ENCODE assay signal across 9 cellular contexts in genomic region chr15:74179101-74179841, GRCh38. TPM values are rescaled to one million over a fixed set of nuclear protein-coding genes. Genes with fewer than 3 reads are reported as not detected.
A peak's percentile ranks its signal among the peaks of the same experiment; 100 is the strongest.
DNase-seq lines count a peak whose midpoint lies in the region; ATAC-seq, FAIRE-seq and TF ChIP-seq lines count a peak whose summit lies in the region.
"Had no signal": no experiment of that assay in that cellular context is flagged by ENCODE, and none has a peak within 500 bp of the region (broad histone marks: within the 10 kb centered on the region; RNA-seq: fewer than 3 reads in every experiment).

No MANE protein-coding gene starts in this region.

- no peak for TF ChIP-seq RAD21 in A549 (conservative IDR thresholded peaks at IDR 0.05 in 1 of 2, IDR thresholded peaks at IDR 0.05 in 1 of 2)

- DNase-seq in A549 (ENCODE audit: low read depth in 1 of 2, low spot score in 1 of 2) (peak in 1 of 2 experiments; percentile 76), PC-3 (peak; percentile 91), epithelial cell of proximal tubule (ENCODE audit: low read depth) (peak; percentile 39), COR-L47 (lab: John Stamatoyannopoulos, UW) (no peak), NOMO-1 (lab: John Stamatoyannopoulos, UW; ENCODE audit: unreplicated experiment in 2 of 2) (no peak), NCI-H1436 (lab: John Stamatoyannopoulos, UW) (no peak)

- intact Hi-C loops in PC-3 (cut with micrococcal nuclease) = no loop called here

- no peaks in the 10 kb centered on the region for H3K27me3 ChIP-seq in PC-3 (ENCODE audit: low read length)
- H3K27me3 ChIP-seq: BLaER1 treated with 17β-estradiol and CSF1 and Interleukin-3, amounts not matched to agents 10 nM and 100 nM had no signal

- H3K4me3 Mint-ChIP-seq in nephron = peak overlapping the region; percentile 4 to 42 (median 34)

- no peaks in the 10 kb centered on the region for H3K36me3 ChIP-seq in PC-3 (ENCODE audit: low read depth, low read length)
- H3K36me3 ChIP-seq: BLaER1 treated with 17β-estradiol and CSF1 and Interleukin-3, amounts not matched to agents 10 nM and 100 nM had no signal

- peaks cover 64% of the 10 kb centered on the region for H3K4me1 Mint-ChIP-seq in nephron

- CTCF ChIA-PET in A549 (lab: Yijun Ruan, JAX) = interaction anchor here (1.2 to 5.6 kb wide), 4 partner anchors 12 to 128 kb away, joined by 3 to 26 read pairs (median 8); no protein-coding TSS in a partner anchor
- CTCF ChIA-PET in PC-3 (lab: Charles Lee) = interaction anchor here (0.6 to 1.2 kb wide), 3 partner anchors 50 to 128 kb away, joined by 4 read pairs; no protein-coding TSS in a partner anchor

- POLR2A ChIA-PET in A549 (lab: Yijun Ruan, JAX) (interaction anchor here (1.0 to 4.7 kb wide), 6 partner anchors 9 to 44 kb away, joined by 3 to 19 read pairs (median 5); partner anchors contain the start of gene STRA6), PC-3 (lab: Charles Lee; ENCODE audit: unreplicated experiment) (no interaction called here)

- peaks cover 21% of the 10 kb centered on the region for H3K36me3 Mint-ChIP-seq in nephron (ENCODE audit: low read depth)

- peak overlapping the region; percentile 82 to 98 (median 96) for H3K27ac Mint-ChIP-seq in nephron

- FAIRE-seq in A549 (lab: Jason Lieb, UNC) = no peak

- no peaks in the 10 kb centered on the region for H3K9me2 ChIP-seq in PC-3 (replicated peaks; ENCODE audit: low read length)

- H3K4me2 ChIP-seq in A549 (peak overlapping the region; percentile 66), PC-3 (ENCODE audit: low read length) (peak overlapping the region; percentile 68)

- ATAC-seq in A549 = peak; percentile 63 to 84
- ATAC-seq in PC-3 = peak; percentile 95
- no peak for ATAC-seq in HG03460 (IDR thresholded peaks at IDR 0.05; ENCODE audit: unreplicated experiment)

- peaks cover 5% of the 10 kb centered on the region for H3K27me3 Mint-ChIP-seq in nephron (ENCODE audit: low read depth)

- H3K9me3 ChIP-seq in A549 (no peaks in the 10 kb centered on the region), PC-3 (ENCODE audit: low read length) (no peaks in the 10 kb centered on the region)
- H3K9me3 ChIP-seq: BLaER1 treated with 17β-estradiol and CSF1 and Interleukin-3, amounts not matched to agents 10 nM and 100 nM had no signal

- H3K4me1 ChIP-seq in A549 = peaks cover 57% of the 10 kb centered on the region
- peaks cover 39% of the 10 kb centered on the region for H3K4me1 ChIP-seq in PC-3 (ENCODE audit: insufficient read depth, low read length)

- peak overlapping the region; percentile 88 to 90 for H3K27ac ChIP-seq in A549
- peak overlapping the region; percentile 97 for H3K27ac ChIP-seq in PC-3 (ENCODE audit: low read length)
- H3K27ac ChIP-seq: BLaER1 treated with 17β-estradiol and CSF1 and Interleukin-3, amounts not matched to agents 10 nM and 100 nM had no signal

- no peaks in the 10 kb centered on the region for H3K79me2 ChIP-seq in PC-3 (ENCODE audit: low read length)

- no peak for TF ChIP-seq CTCF in A549 (IDR thresholded peaks at IDR 0.05)
- TF ChIP-seq CTCF in PC-3 (conservative IDR thresholded peaks at IDR 0.05; ENCODE audit: low read depth, low read length) = no peak
- no peak for TF ChIP-seq CTCF in epithelial cell of proximal tubule (conservative IDR thresholded peaks at IDR 0.05; ENCODE audit: low read depth, low read length)
- TF ChIP-seq CTCF in nephron (IDR thresholded peaks at IDR 0.05; ENCODE audit: unreplicated experiment in 3 of 3) = no peak

- peak overlapping the region; percentile 70 for H3K9ac ChIP-seq in PC-3 (ENCODE audit: low read length)
- H3K9ac ChIP-seq: BLaER1 treated with 17β-estradiol and CSF1 and Interleukin-3, amounts not matched to agents 10 nM and 100 nM had no signal

- no peak overlapping the region for H2AFZ ChIP-seq in PC-3 (ENCODE audit: low read length)

- peak; percentile 34 to 67; a peak in 2 of 5 replicates for TF ChIP-seq EP300 in A549 (IDR thresholded peaks at IDR 0.05)

- no peaks in the 10 kb centered on the region for H3F3A ChIP-seq in PC-3 (ENCODE audit: low read length, unreplicated experiment)

- no peaks in the 10 kb centered on the region for H3K9me3 Mint-ChIP-seq in nephron

- no peak for TF ChIP-seq POLR2A in A549 (IDR thresholded peaks at IDR 0.05; ENCODE audit: low read length)

- H3K4me3 ChIP-seq in A549 (no peak overlapping the region), PC-3 (ENCODE audit: low read length) (no peak overlapping the region), epithelial cell of proximal tubule (ENCODE audit: low read depth, low read length) (no peak overlapping the region)
- H3K4me3 ChIP-seq: BLaER1 treated with 17β-estradiol and CSF1 and Interleukin-3, amounts not matched to agents 10 nM and 100 nM had no signal

- 57% methylated on average over 7 of the region's 13 CpGs for WGBS in A549 (ENCODE audit: missing lambda C conversion rate)

- no peaks in the 10 kb centered on the region for H4K20me1 ChIP-seq in PC-3 (ENCODE audit: low read length)

- BruUV-seq in PC-3 (replicated peaks; lab: Mats Ljungman, UMichigan) = no TSS peak

TF ChIP-seq in A549, 52 proteins besides CTCF, POLR2A, EP300 and RAD21:
- TF ChIP-seq, protein P1, sequence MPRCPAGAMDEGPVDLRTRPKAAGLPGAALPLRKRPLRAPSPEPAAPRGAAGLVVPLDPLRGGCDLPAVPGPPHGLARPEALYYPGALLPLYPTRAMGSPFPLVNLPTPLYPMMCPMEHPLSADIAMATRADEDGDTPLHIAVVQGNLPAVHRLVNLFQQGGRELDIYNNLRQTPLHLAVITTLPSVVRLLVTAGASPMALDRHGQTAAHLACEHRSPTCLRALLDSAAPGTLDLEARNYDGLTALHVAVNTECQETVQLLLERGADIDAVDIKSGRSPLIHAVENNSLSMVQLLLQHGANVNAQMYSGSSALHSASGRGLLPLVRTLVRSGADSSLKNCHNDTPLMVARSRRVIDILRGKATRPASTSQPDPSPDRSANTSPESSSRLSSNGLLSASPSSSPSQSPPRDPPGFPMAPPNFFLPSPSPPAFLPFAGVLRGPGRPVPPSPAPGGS (IDR thresholded peaks at IDR 0.05) = no peak
- TF ChIP-seq EHMT2 (IDR thresholded peaks at IDR 0.05; ENCODE audit: low read depth) (no peak), FOSL2 (IDR thresholded peaks at IDR 0.05) (peak; percentile 35; the same call in 1 of the 2 replicates), FOSL2 (CRISPR knock-in tag; IDR thresholded peaks at IDR 0.05) (peak; percentile 66), JUNB (IDR thresholded peaks at IDR 0.05) (peak; percentile 68), JUN (IDR thresholded peaks at IDR 0.05) (peak in 1 of 2 experiments; percentile 53; a peak in 2 of 5 replicates), CEBPB (IDR thresholded peaks at IDR 0.05) (peak in 1 of 2 experiments; percentile 58; a peak in 2 of 4 replicates), HOXA7 (CRISPR knock-in tag; IDR thresholded peaks at IDR 0.05) (no peak), NR3C1 (IDR thresholded peaks at IDR 0.05) (no peak)
- TF ChIP-seq, protein P2, sequence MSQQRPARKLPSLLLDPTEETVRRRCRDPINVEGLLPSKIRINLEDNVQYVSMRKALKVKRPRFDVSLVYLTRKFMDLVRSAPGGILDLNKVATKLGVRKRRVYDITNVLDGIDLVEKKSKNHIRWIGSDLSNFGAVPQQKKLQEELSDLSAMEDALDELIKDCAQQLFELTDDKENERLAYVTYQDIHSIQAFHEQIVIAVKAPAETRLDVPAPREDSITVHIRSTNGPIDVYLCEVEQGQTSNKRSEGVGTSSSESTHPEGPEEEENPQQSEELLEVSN (IDR thresholded peaks at IDR 0.05; ENCODE audit: borderline replicate concordance, low read depth) = 0 out of 2 replicates have a peak, but pooled peaks have one; percentile 14
TF ChIP-seq in A549: peak in this region for 5.

RNA-seq across cellular contexts. Expression of gene ISLR, which starts 5.8 kb away (rescaled TPM):
- polyA plus RNA-seq in A549 (2011; rRNA removed) (0.10 and 0.28 TPM in 2 replicates), A549 (2017; fragmentation: RNase III; extraction: RNeasy Plus Mini Kit Qiagen cat#74134 plus additional on column Dnase treatment) (0.25 to 0.43 TPM (median 0.30 TPM) in 3 replicates)
- polyA plus RNA-seq in A549 (2012; cell fraction: cytosol; rRNA removed) = 0.11 and 0.17 TPM in 2 replicates
- polyA plus RNA-seq in A549 (2012; cell fraction: nucleus; rRNA removed) = 0.59 and 1.1 TPM in 2 replicates
- polyA minus RNA-seq in A549 (2011; rRNA and poly(A)+ RNA removed) = 0.12 TPM in 1 of 2 replicates, not detected in the other
- total RNA-seq in PC-3 (2014; rRNA removed) (not detected in 2 replicates), epithelial cell of proximal tubule (not detected in 2 replicates)

RNA-seq across cellular contexts. Expression of gene STRA6, which starts 23.3 kb away (rescaled TPM):
- polyA plus RNA-seq in A549 (2011; rRNA removed) (35.0 and 49.8 TPM in 2 replicates), A549 (2017; fragmentation: RNase III; extraction: RNeasy Plus Mini Kit Qiagen cat#74134 plus additional on column Dnase treatment) (60.6 to 76.4 TPM (median 70.2 TPM) in 3 replicates)
- 31.3 and 39.8 TPM in 2 replicates for polyA plus RNA-seq in A549 (2012; cell fraction: cytosol; rRNA removed)
- polyA plus RNA-seq in A549 (2012; cell fraction: nucleus; rRNA removed) = 165 and 201 TPM in 2 replicates
- 63.6 and 65.0 TPM in 2 replicates for polyA minus RNA-seq in A549 (2011; rRNA and poly(A)+ RNA removed)
- total RNA-seq in PC-3 (2014; rRNA removed) (0.29 and 5.8 TPM in 2 replicates), epithelial cell of proximal tubule (1.9 and 3.9 TPM in 2 replicates)

RNA-seq across cellular contexts. Expression of gene ISLR2, which starts 48.9 kb away (rescaled TPM):
- polyA plus RNA-seq in A549 (2011; rRNA removed) (0.03 and 0.12 TPM in 2 replicates), A549 (2017; fragmentation: RNase III; extraction: RNeasy Plus Mini Kit Qiagen cat#74134 plus additional on column Dnase treatment) (0.10 to 0.25 TPM (median 0.17 TPM) in 3 replicates)
- 0.04 and 0.11 TPM in 2 replicates for polyA plus RNA-seq in A549 (2012; cell fraction: cytosol; rRNA removed)
- 0.15 and 0.32 TPM in 2 replicates for polyA plus RNA-seq in A549 (2012; cell fraction: nucleus; rRNA removed)
- 0.17 TPM in 1 of 2 replicates, not detected in the other for polyA minus RNA-seq in A549 (2011; rRNA and poly(A)+ RNA removed)
- total RNA-seq in PC-3 (2014; rRNA removed) (0.22 TPM in 1 of 2 replicates, not detected in the other), epithelial cell of proximal tubule (not detected in 2 replicates)

RNA-seq across cellular contexts. Expression of gene CCDC33, which starts 56.9 kb away (rescaled TPM):
- polyA plus RNA-seq in A549 (2011; rRNA removed) = 5.4 and 5.9 TPM in 2 replicates
- polyA plus RNA-seq in A549 (2012; cell fraction: cytosol; rRNA removed) = 5.2 and 6.0 TPM in 2 replicates
- polyA plus RNA-seq in A549 (2012; cell fraction: nucleus; rRNA removed) = 5.8 and 6.5 TPM in 2 replicates
- 9.2 to 11.9 TPM (median 10.4 TPM) in 3 replicates for polyA plus RNA-seq in A549 (2017; fragmentation: RNase III; extraction: RNeasy Plus Mini Kit Qiagen cat#74134 plus additional on column Dnase treatment)
- 4.5 and 4.6 TPM in 2 replicates for polyA minus RNA-seq in A549 (2011; rRNA and poly(A)+ RNA removed)
- 0.77 TPM in 1 of 2 replicates, not detected in the other for total RNA-seq in PC-3 (2014; rRNA removed)
- 2.5 TPM in 1 of 2 replicates, not detected in the other for total RNA-seq in epithelial cell of proximal tubule

Comparison
In these comparisons a context has a peak if more than half of its experiments do, and no peak if none do; other contexts are left out.
1. DNase-seq: peak in PC-3 (single experiment) and epithelial cell of proximal tubule (single experiment); none in COR-L47 (single experiment), NOMO-1 (0 of 2) and NCI-H1436 (single experiment).